In the genomic region with DNA sequence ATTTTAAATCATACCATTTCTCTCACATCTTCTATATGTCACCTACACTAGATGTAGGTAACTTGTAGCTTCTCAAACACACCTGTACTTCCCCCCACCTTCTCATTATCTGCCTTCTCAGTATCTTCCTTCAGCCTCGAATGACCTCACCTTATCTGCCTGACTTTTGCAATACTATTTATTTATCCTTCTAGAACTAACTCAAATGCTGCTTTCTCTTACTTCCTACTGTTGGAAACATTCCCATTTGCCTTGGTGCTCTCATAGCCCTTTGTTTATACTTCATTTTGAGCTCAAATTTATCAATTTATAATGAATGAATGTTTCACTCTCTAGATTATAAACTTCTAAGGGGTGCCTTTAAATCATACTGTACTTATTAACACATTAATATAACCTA, we compare ENCODE assay signal across 19 cellular contexts. TPM values are rescaled to one million over a fixed set of nuclear protein-coding genes. Genes with fewer than 3 reads are reported as not detected.
"Had no signal": no experiment of that assay in that cellular context is flagged by ENCODE, and none has a peak within 500 bp of the region (broad histone marks: within the 10 kb centered on the region; RNA-seq: fewer than 3 reads in every experiment).

No MANE protein-coding gene starts in this region.

- H3K4me3 ChIP-seq: adrenal gland, psoas muscle, upper lobe of right lung had no signal

- H3K27ac Mint-ChIP-seq: activated CD8-positive, alpha-beta T cell treated with anti-CD3 and anti-CD28 coated beads, Interleukin-2, amount 10 ng/mL, durations not matched to agents 7 days and 5 days; activated naive CD4-positive, alpha-beta T cell treated with anti-CD3 and anti-CD28 coated beads, Interleukin-2, amount 10 ng/mL, durations not matched to agents 7 days and 5 days; activated T-helper 1 cell treated with anti-CD3 and anti-CD28 coated beads, Interleukin-12 subunit alpha, Interleukin-12 subunit beta, Interleukin-2, Interleukin-4 antibody, amounts not matched to agents 30 ng/mL and 10 ng/mL and 1 ng/mL, durations not matched to agents 14 hours and 24 hours and 36 hours; immature natural killer cell; nephron had no signal

- ATAC-seq: activated CD8-positive, alpha-beta T cell treated with anti-CD3 and anti-CD28 coated beads, Interleukin-2, amount 10 ng/mL, durations not matched to agents 7 days and 5 days; left cardiac atrium; stimulated activated naive CD8-positive, alpha-beta T cell treated with anti-CD3 and anti-CD28 coated beads, Interleukin-15, Interleukin-2, amounts not matched to agents 100 U/mL and 50 U/mL, for 24 hours; T-cell; upper lobe of right lung had no signal

- H3K27me3 Mint-ChIP-seq: activated naive CD4-positive, alpha-beta T cell treated with anti-CD3 and anti-CD28 coated beads, Interleukin-2, amount 10 ng/mL, durations not matched to agents 7 days and 5 days; T-cell had no signal

- DNase-seq: activated CD4-positive, alpha-beta T cell treated with anti-CD3 and anti-CD28 coated beads for 48 hours; activated CD8-positive, alpha-beta T cell treated with anti-CD3 and anti-CD28 coated beads, Interleukin-2, amount 10 ng/mL, durations not matched to agents 7 days and 5 days; activated naive CD4-positive, alpha-beta T cell treated with anti-CD3 and anti-CD28 coated beads, Interleukin-2, amount 10 ng/mL, durations not matched to agents 7 days and 5 days; adrenal gland; central memory CD4-positive, alpha-beta T cell; effector memory CD4-positive, alpha-beta T cell; erythroblast; glutamatergic neuron; immature natural killer cell; left cardiac atrium; occipital lobe; psoas muscle; stimulated activated CD4-positive, alpha-beta T cell treated with anti-CD3 and anti-CD28 coated beads, Interleukin-2, amount 100 ng/mL, for 24 hours; stimulated activated naive CD8-positive, alpha-beta T cell treated with anti-CD3 and anti-CD28 coated beads, Interleukin-15, Interleukin-2, amounts not matched to agents 100 U/mL and 50 U/mL, for 24 hours; T-cell; T1000; upper lobe of right lung had no signal

- H3K4me3 Mint-ChIP-seq: activated CD8-positive, alpha-beta T cell treated with anti-CD3 and anti-CD28 coated beads, Interleukin-2, amount 10 ng/mL, durations not matched to agents 7 days and 5 days; activated naive CD4-positive, alpha-beta T cell treated with anti-CD3 and anti-CD28 coated beads, Interleukin-2, amount 10 ng/mL, durations not matched to agents 7 days and 5 days; activated T-helper 1 cell treated with anti-CD3 and anti-CD28 coated beads, Interleukin-12 subunit alpha, Interleukin-12 subunit beta, Interleukin-2, Interleukin-4 antibody, amounts not matched to agents 30 ng/mL and 10 ng/mL and 1 ng/mL, durations not matched to agents 14 hours and 24 hours and 36 hours; immature natural killer cell; nephron; T-cell had no signal

- H3K4me1 Mint-ChIP-seq: activated naive CD4-positive, alpha-beta T cell treated with anti-CD3 and anti-CD28 coated beads, Interleukin-2, amount 10 ng/mL, durations not matched to agents 7 days and 5 days; immature natural killer cell; nephron; T-cell had no signal

- H3K9me3 Mint-ChIP-seq: activated naive CD4-positive, alpha-beta T cell treated with anti-CD3 and anti-CD28 coated beads, Interleukin-2, amount 10 ng/mL, durations not matched to agents 7 days and 5 days; activated T-helper 1 cell treated with anti-CD3 and anti-CD28 coated beads, Interleukin-12 subunit alpha, Interleukin-12 subunit beta, Interleukin-2, Interleukin-4 antibody, amounts not matched to agents 30 ng/mL and 10 ng/mL and 1 ng/mL, durations not matched to agents 14 hours and 24 hours and 36 hours; immature natural killer cell; nephron; T-cell had no signal

RNA-seq across cellular contexts. Expression of gene KIAA1614, which starts 50.4 kb away (rescaled TPM):
- polyA plus RNA-seq: immature natural killer cell had no signal
